ENCODE assay signal across 1 cellular context in the genomic region with DNA sequence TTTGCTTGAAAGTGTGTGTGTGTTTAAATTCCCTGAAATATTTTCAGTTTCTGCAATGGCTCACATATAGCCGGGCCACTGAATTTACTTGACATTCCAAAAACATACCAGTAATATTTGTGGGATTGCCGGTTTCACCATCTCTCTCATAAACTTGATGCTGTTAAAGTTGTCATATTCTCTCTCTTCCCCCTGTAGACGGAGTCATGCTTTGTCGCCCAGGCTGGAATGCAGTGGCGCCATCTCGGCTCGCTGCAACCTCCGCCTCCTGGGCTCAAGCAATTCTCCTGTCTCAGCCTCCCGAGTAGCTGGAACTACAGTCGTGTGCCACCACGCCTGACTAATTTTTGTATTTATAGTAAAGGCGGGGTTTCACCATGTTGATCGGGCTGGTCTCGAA.
TF ChIP-seq lines count a peak whose summit lies in the region.

No MANE protein-coding gene starts in this region.

TF ChIP-seq in GM23338, 12 proteins besides CTCF, POLR2A, EP300 and RAD21 (continued from another document):
- TF ChIP-seq, protein P1, sequence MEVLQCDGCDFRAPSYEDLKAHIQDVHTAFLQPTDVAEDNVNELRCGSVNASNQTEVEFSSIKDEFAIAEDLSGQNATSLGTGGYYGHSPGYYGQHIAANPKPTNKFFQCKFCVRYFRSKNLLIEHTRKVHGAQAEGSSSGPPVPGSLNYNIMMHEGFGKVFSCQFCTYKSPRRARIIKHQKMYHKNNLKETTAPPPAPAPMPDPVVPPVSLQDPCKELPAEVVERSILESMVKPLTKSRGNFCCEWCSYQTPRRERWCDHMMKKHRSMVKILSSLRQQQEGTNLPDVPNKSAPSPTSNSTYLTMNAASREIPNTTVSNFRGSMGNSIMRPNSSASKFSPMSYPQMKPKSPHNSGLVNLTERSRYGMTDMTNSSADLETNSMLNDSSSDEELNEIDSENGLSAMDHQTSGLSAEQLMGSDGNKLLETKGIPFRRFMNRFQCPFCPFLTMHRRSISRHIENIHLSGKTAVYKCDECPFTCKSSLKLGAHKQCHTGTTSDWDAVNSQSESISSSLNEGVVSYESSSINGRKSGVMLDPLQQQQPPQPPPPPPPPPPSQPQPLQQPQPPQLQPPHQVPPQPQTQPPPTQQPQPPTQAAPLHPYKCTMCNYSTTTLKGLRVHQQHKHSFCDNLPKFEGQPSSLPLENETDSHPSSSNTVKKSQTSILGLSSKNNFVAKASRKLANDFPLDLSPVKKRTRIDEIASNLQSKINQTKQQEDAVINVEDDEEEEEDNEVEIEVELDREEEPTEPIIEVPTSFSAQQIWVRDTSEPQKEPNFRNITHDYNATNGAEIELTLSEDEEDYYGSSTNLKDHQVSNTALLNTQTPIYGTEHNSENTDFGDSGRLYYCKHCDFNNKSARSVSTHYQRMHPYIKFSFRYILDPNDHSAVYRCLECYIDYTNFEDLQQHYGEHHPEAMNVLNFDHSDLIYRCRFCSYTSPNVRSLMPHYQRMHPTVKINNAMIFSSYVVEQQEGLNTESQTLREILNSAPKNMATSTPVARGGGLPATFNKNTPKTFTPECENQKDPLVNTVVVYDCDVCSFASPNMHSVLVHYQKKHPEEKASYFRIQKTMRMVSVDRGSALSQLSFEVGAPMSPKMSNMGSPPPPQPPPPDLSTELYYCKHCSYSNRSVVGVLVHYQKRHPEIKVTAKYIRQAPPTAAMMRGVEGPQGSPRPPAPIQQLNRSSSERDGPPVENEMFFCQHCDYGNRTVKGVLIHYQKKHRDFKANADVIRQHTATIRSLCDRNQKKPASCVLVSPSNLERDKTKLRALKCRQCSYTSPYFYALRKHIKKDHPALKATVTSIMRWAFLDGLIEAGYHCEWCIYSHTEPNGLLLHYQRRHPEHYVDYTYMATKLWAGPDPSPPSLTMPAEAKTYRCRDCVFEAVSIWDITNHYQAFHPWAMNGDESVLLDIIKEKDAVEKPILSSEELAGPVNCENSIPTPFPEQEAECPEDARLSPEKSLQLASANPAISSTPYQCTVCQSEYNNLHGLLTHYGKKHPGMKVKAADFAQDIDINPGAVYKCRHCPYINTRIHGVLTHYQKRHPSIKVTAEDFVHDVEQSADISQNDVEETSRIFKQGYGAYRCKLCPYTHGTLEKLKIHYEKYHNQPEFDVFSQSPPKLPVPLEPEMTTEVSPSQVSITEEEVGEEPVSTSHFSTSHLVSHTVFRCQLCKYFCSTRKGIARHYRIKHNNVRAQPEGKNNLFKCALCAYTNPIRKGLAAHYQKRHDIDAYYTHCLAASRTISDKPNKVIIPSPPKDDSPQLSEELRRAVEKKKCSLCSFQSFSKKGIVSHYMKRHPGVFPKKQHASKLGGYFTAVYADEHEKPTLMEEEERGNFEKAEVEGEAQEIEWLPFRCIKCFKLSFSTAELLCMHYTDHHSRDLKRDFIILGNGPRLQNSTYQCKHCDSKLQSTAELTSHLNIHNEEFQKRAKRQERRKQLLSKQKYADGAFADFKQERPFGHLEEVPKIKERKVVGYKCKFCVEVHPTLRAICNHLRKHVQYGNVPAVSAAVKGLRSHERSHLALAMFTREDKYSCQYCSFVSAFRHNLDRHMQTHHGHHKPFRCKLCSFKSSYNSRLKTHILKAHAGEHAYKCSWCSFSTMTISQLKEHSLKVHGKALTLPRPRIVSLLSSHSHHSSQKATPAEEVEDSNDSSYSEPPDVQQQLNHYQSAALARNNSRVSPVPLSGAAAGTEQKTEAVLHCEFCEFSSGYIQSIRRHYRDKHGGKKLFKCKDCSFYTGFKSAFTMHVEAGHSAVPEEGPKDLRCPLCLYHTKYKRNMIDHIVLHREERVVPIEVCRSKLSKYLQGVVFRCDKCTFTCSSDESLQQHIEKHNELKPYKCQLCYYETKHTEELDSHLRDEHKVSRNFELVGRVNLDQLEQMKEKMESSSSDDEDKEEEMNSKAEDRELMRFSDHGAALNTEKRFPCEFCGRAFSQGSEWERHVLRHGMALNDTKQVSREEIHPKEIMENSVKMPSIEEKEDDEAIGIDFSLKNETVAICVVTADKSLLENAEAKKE (CRISPR knock-in tag; IDR thresholded peaks at IDR 0.05): no peak
- TF ChIP-seq JUNB (IDR thresholded peaks at IDR 0.05; ENCODE audit: unreplicated experiment) (no peak), ZNF114 (CRISPR knock-in tag; IDR thresholded peaks at IDR 0.05) (no peak), STAT1 (IDR thresholded peaks at IDR 0.05; ENCODE audit: unreplicated experiment) (no peak), POLR2AphosphoS5 (IDR thresholded peaks at IDR 0.05; ENCODE audit: low read depth) (no peak)
